In genomic region chr1:145991799-145992412, GRCh38 we compare ENCODE assay signal across 10 cellular contexts. TPM values are rescaled to one million over a fixed set of nuclear protein-coding genes. Genes with fewer than 3 reads are reported as not detected.
DNase-seq lines count a peak whose midpoint lies in the region; ATAC-seq and TF ChIP-seq lines count a peak whose summit lies in the region.
"Had no signal": no experiment of that assay in that cellular context is flagged by ENCODE, and none has a peak within 500 bp of the region (broad histone marks: within the 10 kb centered on the region; RNA-seq: fewer than 3 reads in every experiment).

No MANE protein-coding gene starts in this region.

- H3K27me3 ChIP-seq in right lobe of liver (no peaks in the 10 kb centered on the region), suprapubic skin (no peaks in the 10 kb centered on the region)

- H3K4me1 Mint-ChIP-seq in T-helper 1 cell treated with Interleukin-12 subunit alpha and Interleukin-12 subunit beta and Interleukin-4 antibody, amounts not matched to agents 30 μg/mL and 1 μg/mL, for 36 hours (ENCODE audit: low read depth), result peaks cover 37% of the 10 kb centered on the region
- H3K4me1 Mint-ChIP-seq in activated T-helper 1 cell treated with anti-CD3 and anti-CD28 coated beads, Interleukin-12 subunit alpha, Interleukin-12 subunit beta, Interleukin-2, Interleukin-4 antibody, amounts not matched to agents 30 ng/mL and 10 ng/mL and 1 ng/mL, durations not matched to agents 14 hours and 24 hours and 36 hours (ENCODE audit: low read depth), result peaks cover 59% of the 10 kb centered on the region

- H3K27ac ChIP-seq in right lobe of liver, result peak overlapping the region in 2 of 3 donors; percentile 2 to 88
- peak overlapping the region; percentile 99 for H3K27ac ChIP-seq in suprapubic skin

- intact Hi-C loops in activated T-helper 1 cell treated with anti-CD3 and anti-CD28 coated beads, Interleukin-12 subunit alpha, Interleukin-12 subunit beta, Interleukin-2, Interleukin-4 antibody, amounts not matched to agents 30 ng/mL and 10 ng/mL and 1 ng/mL, durations not matched to agents 14 hours and 24 hours and 36 hours (cut with micrococcal nuclease), result no loop called here
- intact Hi-C loops in right lobe of liver (cut with DNase I), result no loop called here

- peak in 1 of 4 donors; percentile 6 for ATAC-seq in right lobe of liver
- no peak for ATAC-seq in GM21515 (IDR thresholded peaks at IDR 0.05; ENCODE audit: unreplicated experiment)

- H3K9me3 Mint-ChIP-seq in T-helper 1 cell treated with Interleukin-12 subunit alpha and Interleukin-12 subunit beta and Interleukin-4 antibody, amounts not matched to agents 30 μg/mL and 1 μg/mL, for 36 hours, result no peaks in the 10 kb centered on the region
- no peaks in the 10 kb centered on the region for H3K9me3 Mint-ChIP-seq in activated T-helper 1 cell treated with anti-CD3 and anti-CD28 coated beads, Interleukin-12 subunit alpha, Interleukin-12 subunit beta, Interleukin-2, Interleukin-4 antibody, amounts not matched to agents 30 ng/mL and 10 ng/mL and 1 ng/mL, durations not matched to agents 14 hours and 24 hours and 36 hours

- H3K27ac Mint-ChIP-seq in T-helper 1 cell treated with Interleukin-12 subunit alpha and Interleukin-12 subunit beta and Interleukin-4 antibody, amounts not matched to agents 30 μg/mL and 1 μg/mL, for 36 hours, result no peak overlapping the region
- H3K27ac Mint-ChIP-seq in activated T-helper 1 cell treated with anti-CD3 and anti-CD28 coated beads, Interleukin-12 subunit alpha, Interleukin-12 subunit beta, Interleukin-2, Interleukin-4 antibody, amounts not matched to agents 30 ng/mL and 10 ng/mL and 1 ng/mL, durations not matched to agents 14 hours and 24 hours and 36 hours, result peak overlapping the region; percentile 66

- H3K9me3 ChIP-seq in right lobe of liver (no peaks in the 10 kb centered on the region), suprapubic skin (no peaks in the 10 kb centered on the region)

- TF ChIP-seq POLR2A in right lobe of liver (IDR thresholded peaks at IDR 0.05) (peak; percentile 84), suprapubic skin (IDR thresholded peaks at IDR 0.05) (peak; percentile 5 to 57)

- H3K27me3 Mint-ChIP-seq in T-helper 1 cell treated with Interleukin-12 subunit alpha and Interleukin-12 subunit beta and Interleukin-4 antibody, amounts not matched to agents 30 μg/mL and 1 μg/mL, for 36 hours (ENCODE audit: low read depth), result no peaks in the 10 kb centered on the region
- no peaks in the 10 kb centered on the region for H3K27me3 Mint-ChIP-seq in activated T-helper 1 cell treated with anti-CD3 and anti-CD28 coated beads, Interleukin-12 subunit alpha, Interleukin-12 subunit beta, Interleukin-2, Interleukin-4 antibody, amounts not matched to agents 30 ng/mL and 10 ng/mL and 1 ng/mL, durations not matched to agents 14 hours and 24 hours and 36 hours (ENCODE audit: insufficient read depth)

- H3K36me3 ChIP-seq in right lobe of liver, result peaks cover 0 to 31% (median 24%) of the 10 kb centered on the region in 4 donors
- peaks cover 33% of the 10 kb centered on the region for H3K36me3 ChIP-seq in suprapubic skin

- DNase-seq in T-helper 1 cell (no peak), right lobe of liver (no peak), suprapubic skin (ENCODE audit: low spot score in 2 of 2) (peak in 1 of 2 donors; percentile 54), NCI-H446 (lab: John Stamatoyannopoulos, UW) (no peak), NCI-H2196 (lab: John Stamatoyannopoulos, UW; ENCODE audit: unreplicated experiment) (no peak)
- no peak for DNase-seq in activated T-helper 1 cell treated with anti-CD3 and anti-CD28 coated beads, Interleukin-12 subunit alpha, Interleukin-12 subunit beta, Interleukin-2, Interleukin-4 antibody, amounts not matched to agents 30 ng/mL and 10 ng/mL and 1 ng/mL, durations not matched to agents 14 hours and 24 hours and 36 hours (ENCODE audit: low spot score)
- DNase-seq: amygdala, HCEC 1CT had no signal

- no peak for TF ChIP-seq EP300 in suprapubic skin (IDR thresholded peaks at IDR 0.05)

- TF ChIP-seq CTCF in right lobe of liver (IDR thresholded peaks at IDR 0.05), result no peak
- no peak for TF ChIP-seq CTCF in suprapubic skin (IDR thresholded peaks at IDR 0.05)

- H3K36me3 Mint-ChIP-seq in T-helper 1 cell treated with Interleukin-12 subunit alpha and Interleukin-12 subunit beta and Interleukin-4 antibody, amounts not matched to agents 30 μg/mL and 1 μg/mL, for 36 hours (ENCODE audit: low read depth), result peaks cover 49% of the 10 kb centered on the region
- peaks cover 45% of the 10 kb centered on the region for H3K36me3 Mint-ChIP-seq in activated T-helper 1 cell treated with anti-CD3 and anti-CD28 coated beads, Interleukin-12 subunit alpha, Interleukin-12 subunit beta, Interleukin-2, Interleukin-4 antibody, amounts not matched to agents 30 ng/mL and 10 ng/mL and 1 ng/mL, durations not matched to agents 14 hours and 24 hours and 36 hours (ENCODE audit: low read depth)

- 30% methylated on average over 8 of the region's 9 CpGs for WGBS in right lobe of liver (ENCODE audit: insufficient coverage, low coverage, low lambda C conversion rate, missing lambda C conversion rate)
- WGBS in suprapubic skin, result 48% methylated on average over 9 of the region's 9 CpGs

- peaks cover 0 to 36% (median 12%) of the 10 kb centered on the region in 4 donors for H3K4me1 ChIP-seq in right lobe of liver
- H3K4me1 ChIP-seq in suprapubic skin, result peaks cover 27% of the 10 kb centered on the region

- peak overlapping the region; percentile 98 for H3K4me3 Mint-ChIP-seq in T-helper 1 cell treated with Interleukin-12 subunit alpha and Interleukin-12 subunit beta and Interleukin-4 antibody, amounts not matched to agents 30 μg/mL and 1 μg/mL, for 36 hours
- peak overlapping the region; percentile 57 for H3K4me3 Mint-ChIP-seq in activated T-helper 1 cell treated with anti-CD3 and anti-CD28 coated beads, Interleukin-12 subunit alpha, Interleukin-12 subunit beta, Interleukin-2, Interleukin-4 antibody, amounts not matched to agents 30 ng/mL and 10 ng/mL and 1 ng/mL, durations not matched to agents 14 hours and 24 hours and 36 hours

- peak overlapping the region in 1 of 3 donors; percentile 91 for H3K4me3 ChIP-seq in right lobe of liver
- H3K4me3 ChIP-seq in suprapubic skin, result peak overlapping the region; percentile 76

RNA-seq across cellular contexts. Expression of gene TXNIP, which starts 4.5 kb away (rescaled TPM):
- 107 and 108 TPM in 2 replicates for total RNA-seq in activated T-helper 1 cell treated with anti-CD3 and anti-CD28 coated beads, Interleukin-12 subunit alpha, Interleukin-12 subunit beta, Interleukin-2, Interleukin-4 antibody, amounts not matched to agents 30 ng/mL and 10 ng/mL and 1 ng/mL, durations not matched to agents 14 hours and 24 hours and 36 hours
- total RNA-seq in right lobe of liver (100 to 1,000 TPM in 3 of 6 experiments, 10 to 100 TPM in 3; 56.3 to 398 (median 134) TPM), suprapubic skin (1,000 to 10,000 TPM; 2,326 to 8,649 (median 2,541) TPM)

RNA-seq across cellular contexts. Expression of gene POLR3GL, which starts 27.4 kb away (rescaled TPM):
- total RNA-seq in activated T-helper 1 cell treated with anti-CD3 and anti-CD28 coated beads, Interleukin-12 subunit alpha, Interleukin-12 subunit beta, Interleukin-2, Interleukin-4 antibody, amounts not matched to agents 30 ng/mL and 10 ng/mL and 1 ng/mL, durations not matched to agents 14 hours and 24 hours and 36 hours, result 10.6 and 11.6 TPM in 2 replicates
- total RNA-seq in right lobe of liver (10 to 100 TPM in 4 of 6 experiments, 1 to 10 TPM in 2; 8.4 to 14.3 (median 11.9) TPM), suprapubic skin (10 to 100 TPM in 2 of 4 donors, 1 to 10 TPM in 2; 7.3 to 16.7 (median 11.9) TPM)

RNA-seq across cellular contexts. Expression of gene ANKRD34A, which starts 27.5 kb away (rescaled TPM):
- total RNA-seq in activated T-helper 1 cell treated with anti-CD3 and anti-CD28 coated beads, Interleukin-12 subunit alpha, Interleukin-12 subunit beta, Interleukin-2, Interleukin-4 antibody, amounts not matched to agents 30 ng/mL and 10 ng/mL and 1 ng/mL, durations not matched to agents 14 hours and 24 hours and 36 hours, result 4.8 and 5.1 TPM in 2 replicates
- under 1 TPM in 5 of 6 experiments, not detected in 1; 0.14 to 0.88 (median 0.22) TPM for total RNA-seq in right lobe of liver
- under 1 TPM in 3 of 4 donors, not detected in 1; 0.21 to 0.64 (median 0.45) TPM for total RNA-seq in suprapubic skin

RNA-seq across cellular contexts. Expression of gene HJV, which starts 29.6 kb away (rescaled TPM):
- total RNA-seq in activated T-helper 1 cell treated with anti-CD3 and anti-CD28 coated beads, Interleukin-12 subunit alpha, Interleukin-12 subunit beta, Interleukin-2, Interleukin-4 antibody, amounts not matched to agents 30 ng/mL and 10 ng/mL and 1 ng/mL, durations not matched to agents 14 hours and 24 hours and 36 hours, result not detected in 2 replicates
- 100 to 1,000 TPM in 4 of 6 experiments, 10 to 100 TPM in 2; 53.0 to 215 (median 109) TPM for total RNA-seq in right lobe of liver
- total RNA-seq in suprapubic skin, result not detected

RNA-seq across cellular contexts. Expression of gene LIX1L, which starts 34.1 kb away (rescaled TPM):
- total RNA-seq in activated T-helper 1 cell treated with anti-CD3 and anti-CD28 coated beads, Interleukin-12 subunit alpha, Interleukin-12 subunit beta, Interleukin-2, Interleukin-4 antibody, amounts not matched to agents 30 ng/mL and 10 ng/mL and 1 ng/mL, durations not matched to agents 14 hours and 24 hours and 36 hours, result 30.3 and 32.2 TPM in 2 replicates
- total RNA-seq in right lobe of liver, result 10 to 100 TPM; 10.6 to 11.9 (median 11.0) TPM
- 10 to 100 TPM in 3 of 4 donors, 1 to 10 TPM in 1; 7.6 to 18.4 (median 11.3) TPM for total RNA-seq in suprapubic skin

Comparison
In these comparisons a context has a peak if more than half of its experiments do, and no peak if none do; other contexts are left out.
1. RNA of gene TXNIP, which starts 4.5 kb away (total RNA-seq): 2,326 to 8,649 TPM in suprapubic skin; 56.3 to 398 TPM in right lobe of liver and 107 to 108 TPM in activated T-helper 1 cell treated with anti-CD3 and anti-CD28 coated beads, Interleukin-12 subunit alpha, Interleukin-12 subunit beta, Interleukin-2, Interleukin-4 antibody, amounts not matched to agents 30 ng/mL and 10 ng/mL and 1 ng/mL, durations not matched to agents 14 hours and 24 hours and 36 hours; every median in the first group is over 4 times any median in the second.